In the genomic region with DNA sequence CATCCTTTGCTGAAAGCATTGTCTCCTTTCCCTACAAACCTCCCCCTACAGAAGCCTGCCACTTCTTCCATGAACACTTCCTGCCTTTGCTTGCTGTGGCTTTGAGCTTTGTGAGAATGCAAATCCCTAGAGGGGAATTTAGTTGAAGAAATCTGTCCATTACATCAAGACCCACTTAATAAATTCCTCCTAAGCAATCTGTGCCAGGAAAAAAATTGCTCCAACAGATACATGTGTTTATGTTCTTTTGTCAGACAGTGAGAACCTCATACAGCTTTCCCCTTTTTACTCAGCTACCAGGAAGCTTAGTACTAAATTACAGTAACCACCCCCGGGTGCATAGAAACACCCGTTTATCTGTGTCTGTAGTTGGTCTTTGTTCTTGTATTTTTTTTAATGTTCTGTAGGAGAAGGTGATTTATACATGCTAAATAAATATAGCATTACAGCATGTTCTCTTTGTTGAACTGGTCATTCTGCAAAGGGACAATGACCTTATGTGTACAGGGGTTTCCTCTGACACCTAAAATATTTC, we compare ENCODE assay signal across 19 cellular contexts. TPM values are rescaled to one million over a fixed set of nuclear protein-coding genes. Genes with fewer than 3 reads are reported as not detected.
DNase-seq lines count a peak whose midpoint lies in the region; ATAC-seq and TF ChIP-seq lines count a peak whose summit lies in the region.
"Had no signal": no experiment of that assay in that cellular context is flagged by ENCODE, and none has a peak within 500 bp of the region (broad histone marks: within the 10 kb centered on the region; RNA-seq: fewer than 3 reads in every experiment).

No MANE protein-coding gene starts in this region.

- no peak overlapping the region for H3K9ac ChIP-seq in fibroblast of lung (ENCODE audit: insufficient read depth, low read length)

- DNase-seq in activated naive CD4-positive, alpha-beta T cell treated with anti-CD3 and anti-CD28 coated beads for 36 hours, result peak; percentile 36
- no peak for DNase-seq in activated naive CD4-positive, alpha-beta T cell treated with anti-CD3 and anti-CD28 coated beads, Interleukin-2, amount 10 ng/mL, durations not matched to agents 7 days and 5 days
- DNase-seq in NCI-H69 (lab: John Stamatoyannopoulos, UW) (peak; percentile 88), fibroblast of lung (ENCODE audit: low read depth in 2 of 2) (peak in 1 of 2 donors; percentile 96), skeletal muscle cell (ENCODE audit: low read depth) (peak; percentile 92)
- no peak for DNase-seq in activated effector memory CD4-positive, alpha-beta T cell treated with Interleukin-2 at 50 U/mL for 16 hours
- DNase-seq: activated CD8-positive, alpha-beta memory T cell treated with anti-CD3 and anti-CD28 coated beads, Interleukin-2, amount 50 U/mL, for 48 hours; esophagus squamous epithelium; NCI-H526 treated with DMSO at 0.1 percent for 48 hours; SHP77; stimulated activated CD4-positive, alpha-beta T cell treated with anti-CD3 and anti-CD28 coated beads, Interleukin-4, amount 100 ng/mL, for 1 hour had no signal

- CTCF ChIA-PET in activated naive CD4-positive, alpha-beta T cell treated with anti-CD3 and anti-CD28 coated beads for 36 hours (lab: Charles Lee), result interaction anchor here (0.8 to 1.6 kb wide), 6 partner anchors 11 to 288 kb away, joined by 3 to 5 read pairs (median 4); no protein-coding TSS in a partner anchor
- CTCF ChIA-PET in activated naive CD4-positive, alpha-beta T cell treated with anti-CD3 and anti-CD28 coated beads, Interleukin-2, amount 10 ng/mL, durations not matched to agents 7 days and 5 days (lab: Charles Lee), result interaction anchor here (1.1 to 1.5 kb wide), 4 partner anchors 10 to 288 kb away, joined by 3 to 6 read pairs (median 3); no protein-coding TSS in a partner anchor

- intact Hi-C loops in activated naive CD4-positive, alpha-beta T cell treated with anti-CD3 and anti-CD28 coated beads for 36 hours (cut with micrococcal nuclease), result loop anchor here (1.0 to 5.0 kb wide), 2 partner anchors 16 to 212 kb away; no protein-coding TSS in a partner anchor

- H3K4me3 ChIP-seq in fibroblast of lung (replicated peaks in 1 of 4; ENCODE audit: control extremely low read depth in 1 of 4, insufficient read depth in 1 of 4, low read depth in 3 of 4, low read length in 4 of 4) (no peak overlapping the region), skeletal muscle cell (ENCODE audit: low read depth, low read length) (no peak overlapping the region)
- H3K4me3 ChIP-seq: coronary artery, esophagus squamous epithelium, right atrium auricular region, vagina had no signal

- no peaks in the 10 kb centered on the region for H3K36me3 Mint-ChIP-seq in activated naive CD4-positive, alpha-beta T cell treated with anti-CD3 and anti-CD28 coated beads for 36 hours (ENCODE audit: low read depth)
- no peaks in the 10 kb centered on the region for H3K36me3 Mint-ChIP-seq in activated naive CD4-positive, alpha-beta T cell treated with anti-CD3 and anti-CD28 coated beads, Interleukin-2, amount 10 ng/mL, durations not matched to agents 7 days and 5 days
- H3K36me3 Mint-ChIP-seq: stimulated activated memory B cell treated with anti-CD40 and anti-IgM and Interleukin-4, amounts not matched to agents 10 μg/mL and 1 μg/mL and 100 μg/mL, for 72 hours had no signal

- no peaks in the 10 kb centered on the region for H3K36me3 ChIP-seq in fibroblast of lung (ENCODE audit: control insufficient read depth, insufficient read depth, low read length)
- H3K36me3 ChIP-seq: esophagus squamous epithelium, right atrium auricular region, vagina had no signal

- H3K27me3 ChIP-seq in fibroblast of lung (ENCODE audit: control insufficient read depth, insufficient read depth, low read length), result no peaks in the 10 kb centered on the region
- H3K27me3 ChIP-seq: esophagus squamous epithelium, right atrium auricular region, vagina had no signal

- H3K4me1 Mint-ChIP-seq in activated naive CD4-positive, alpha-beta T cell treated with anti-CD3 and anti-CD28 coated beads for 36 hours (ENCODE audit: low read depth), result peaks cover 15% of the 10 kb centered on the region
- H3K4me1 Mint-ChIP-seq in activated naive CD4-positive, alpha-beta T cell treated with anti-CD3 and anti-CD28 coated beads, Interleukin-2, amount 10 ng/mL, durations not matched to agents 7 days and 5 days, result no peaks in the 10 kb centered on the region
- H3K4me1 Mint-ChIP-seq: CD14-positive monocyte; stimulated activated memory B cell treated with anti-CD40 and anti-IgM and Interleukin-4, amounts not matched to agents 10 μg/mL and 1 μg/mL and 100 μg/mL, for 72 hours had no signal

- H3K4me1 ChIP-seq in fibroblast of lung (ENCODE audit: control insufficient read depth, extremely low read depth, insufficient read depth, low read length), result peaks cover 3% of the 10 kb centered on the region
- H3K4me1 ChIP-seq: right atrium auricular region, vagina had no signal

- peaks cover 9% of the 10 kb centered on the region for H3K27me3 Mint-ChIP-seq in activated naive CD4-positive, alpha-beta T cell treated with anti-CD3 and anti-CD28 coated beads for 36 hours (ENCODE audit: low read depth)
- no peaks in the 10 kb centered on the region for H3K27me3 Mint-ChIP-seq in activated naive CD4-positive, alpha-beta T cell treated with anti-CD3 and anti-CD28 coated beads, Interleukin-2, amount 10 ng/mL, durations not matched to agents 7 days and 5 days

- H4K20me1 ChIP-seq in fibroblast of lung (ENCODE audit: control insufficient read depth, extremely low read depth, insufficient read depth, low read length), result no peaks in the 10 kb centered on the region

- no peaks in the 10 kb centered on the region for H3K9me3 ChIP-seq in fibroblast of lung (ENCODE audit: control insufficient read depth, insufficient read depth, low read depth, low read length)
- H3K9me3 ChIP-seq: esophagus squamous epithelium, right atrium auricular region, vagina had no signal

- no peaks in the 10 kb centered on the region for H3K9me3 Mint-ChIP-seq in activated naive CD4-positive, alpha-beta T cell treated with anti-CD3 and anti-CD28 coated beads for 36 hours
- H3K9me3 Mint-ChIP-seq in activated naive CD4-positive, alpha-beta T cell treated with anti-CD3 and anti-CD28 coated beads, Interleukin-2, amount 10 ng/mL, durations not matched to agents 7 days and 5 days, result no peaks in the 10 kb centered on the region

- TF ChIP-seq CTCF in fibroblast of lung (conservative IDR thresholded peaks at IDR 0.05 in 1 of 2, IDR thresholded peaks at IDR 0.05 in 1 of 2; ENCODE audit: low read depth in 1 of 2, low read length in 2 of 2), result no peak

- H2AFZ ChIP-seq in fibroblast of lung (ENCODE audit: low read length), result no peak overlapping the region

- no peak overlapping the region for H3K27ac ChIP-seq in fibroblast of lung (ENCODE audit: insufficient read depth, low read length)
- H3K27ac ChIP-seq: coronary artery, esophagus squamous epithelium, right atrium auricular region, vagina had no signal

- no peak overlapping the region for H3K4me3 Mint-ChIP-seq in activated naive CD4-positive, alpha-beta T cell treated with anti-CD3 and anti-CD28 coated beads for 36 hours
- no peak overlapping the region for H3K4me3 Mint-ChIP-seq in activated naive CD4-positive, alpha-beta T cell treated with anti-CD3 and anti-CD28 coated beads, Interleukin-2, amount 10 ng/mL, durations not matched to agents 7 days and 5 days
- H3K4me3 Mint-ChIP-seq: CD14-positive monocyte; stimulated activated memory B cell treated with anti-CD40 and anti-IgM and Interleukin-4, amounts not matched to agents 10 μg/mL and 1 μg/mL and 100 μg/mL, for 72 hours had no signal

- peak overlapping the region; percentile 26 for H3K27ac Mint-ChIP-seq in activated naive CD4-positive, alpha-beta T cell treated with anti-CD3 and anti-CD28 coated beads for 36 hours
- H3K27ac Mint-ChIP-seq in activated naive CD4-positive, alpha-beta T cell treated with anti-CD3 and anti-CD28 coated beads, Interleukin-2, amount 10 ng/mL, durations not matched to agents 7 days and 5 days, result no peak overlapping the region
- H3K27ac Mint-ChIP-seq: stimulated activated memory B cell treated with anti-CD40 and anti-IgM and Interleukin-4, amounts not matched to agents 10 μg/mL and 1 μg/mL and 100 μg/mL, for 72 hours had no signal

- peak overlapping the region; percentile 37 for H3K4me2 ChIP-seq in fibroblast of lung (ENCODE audit: extremely low read depth, insufficient read depth, low read length)

- no peak for ATAC-seq in HG02884 (IDR thresholded peaks at IDR 0.05; ENCODE audit: unreplicated experiment)
- ATAC-seq in HG03439 (IDR thresholded peaks at IDR 0.05; ENCODE audit: unreplicated experiment), result no peak
- ATAC-seq: stimulated activated memory B cell treated with anti-CD40 and anti-IgM and Interleukin-4, amounts not matched to agents 10 μg/mL and 1 μg/mL and 100 μg/mL, for 72 hours had no signal

- H3K79me2 ChIP-seq in fibroblast of lung (ENCODE audit: control insufficient read depth, insufficient read depth, low read length), result no peaks in the 10 kb centered on the region

RNA-seq across cellular contexts. Expression of a gene that starts 43.9 kb away (rescaled TPM):
- not detected for total RNA-seq in activated naive CD4-positive, alpha-beta T cell treated with anti-CD3 and anti-CD28 coated beads for 36 hours
- 0.26 and 0.83 TPM in 2 replicates for total RNA-seq in fibroblast of lung
- 1.4 and 3.2 TPM in 2 replicates for polyA plus RNA-seq in fibroblast of lung
- polyA plus RNA-seq in fibroblast of lung (2012), result 1.1 and 1.9 TPM in 2 replicates
- 4.2 and 5.0 TPM in 2 replicates for polyA minus RNA-seq in fibroblast of lung (ENCODE audit: low replicate concordance)
- total RNA-seq: G401 had no signal

Comparison
In these comparisons a context has a peak if more than half of its experiments do, and no peak if none do; other contexts are left out.
1. DNase-seq: peak in activated naive CD4-positive, alpha-beta T cell treated with anti-CD3 and anti-CD28 coated beads for 36 hours (single experiment), NCI-H69 (single experiment) and skeletal muscle cell (single experiment); none in activated naive CD4-positive, alpha-beta T cell treated with anti-CD3 and anti-CD28 coated beads, Interleukin-2, amount 10 ng/mL, durations not matched to agents 7 days and 5 days (single experiment) and activated effector memory CD4-positive, alpha-beta T cell treated with Interleukin-2 at 50 U/mL for 16 hours (single experiment).